12 cellular contexts compared by ENCODE assay signal in genomic region chr12:113082486-113083148, GRCh38. TPM values are rescaled to one million over a fixed set of nuclear protein-coding genes. Genes with fewer than 3 reads are reported as not detected.
DNase-seq lines count a peak whose midpoint lies in the region; ATAC-seq lines count a peak whose summit lies in the region.
"Had no signal": no experiment of that assay in that cellular context is flagged by ENCODE, and none has a peak within 500 bp of the region (broad histone marks: within the 10 kb centered on the region; RNA-seq: fewer than 3 reads in every experiment).

No MANE protein-coding gene starts in this region.

- no peaks in the 10 kb centered on the region for H3K9me3 Mint-ChIP-seq in stimulated activated effector memory CD8-positive, alpha-beta T cell treated with anti-CD3 and anti-CD28 coated beads, Interleukin-12 subunit alpha, Interleukin-12 subunit beta, amount 100 ng/mL, for 72 hours
- H3K9me3 Mint-ChIP-seq: IgD-negative memory B cell had no signal

- intact Hi-C loops in posterior vena cava (cut with DNase I) = no loop called here

- H3K27ac Mint-ChIP-seq in stimulated activated effector memory CD8-positive, alpha-beta T cell treated with anti-CD3 and anti-CD28 coated beads, Interleukin-12 subunit alpha, Interleukin-12 subunit beta, amount 100 ng/mL, for 72 hours = peak overlapping the region; percentile 57
- H3K27ac Mint-ChIP-seq: activated CD8-positive, alpha-beta T cell treated with anti-CD3 and anti-CD28 coated beads, Interleukin-2, amount 10 ng/mL, durations not matched to agents 7 days and 5 days had no signal

- DNase-seq in stimulated activated effector memory CD8-positive, alpha-beta T cell treated with anti-CD3 and anti-CD28 coated beads, Interleukin-12 subunit alpha, Interleukin-12 subunit beta, amount 100 ng/mL, for 72 hours (ENCODE audit: low spot score in 2 of 2) = no peak
- DNase-seq in GOT3 (lab: John Stamatoyannopoulos, UW) (no peak), DMS53 treated with DMSO at 0.1 percent for 48 hours (lab: John Stamatoyannopoulos, UW; ENCODE audit: unreplicated experiment) (no peak), posterior vena cava (ENCODE audit: low spot score) (no peak)
- DNase-seq: activated CD8-positive, alpha-beta T cell treated with anti-CD3 and anti-CD28 coated beads, Interleukin-2, amount 10 ng/mL, durations not matched to agents 7 days and 5 days; adrenal gland; NCI-H2081; stimulated activated CD4-positive, alpha-beta T cell treated with anti-CD3 and anti-CD28 coated beads, Interleukin-12 subunit alpha, Interleukin-12 subunit beta, amount 100 ng/mL, for 4 hours had no signal

- H3K36me3 Mint-ChIP-seq in stimulated activated effector memory CD8-positive, alpha-beta T cell treated with anti-CD3 and anti-CD28 coated beads, Interleukin-12 subunit alpha, Interleukin-12 subunit beta, amount 100 ng/mL, for 72 hours = no peaks in the 10 kb centered on the region

- ATAC-seq in GM18868 (IDR thresholded peaks at IDR 0.05; ENCODE audit: unreplicated experiment) = peak; percentile 56
- ATAC-seq in GM21723 (IDR thresholded peaks at IDR 0.05; ENCODE audit: unreplicated experiment) = peak; percentile 67
- ATAC-seq in HG03460 (IDR thresholded peaks at IDR 0.05; ENCODE audit: unreplicated experiment) = peak; percentile 56
- peak; percentile 25 for ATAC-seq in stimulated activated effector memory CD8-positive, alpha-beta T cell treated with anti-CD3 and anti-CD28 coated beads, Interleukin-12 subunit alpha, Interleukin-12 subunit beta, amount 100 ng/mL, for 72 hours
- ATAC-seq: activated CD8-positive, alpha-beta T cell treated with anti-CD3 and anti-CD28 coated beads, Interleukin-2, amount 10 ng/mL, durations not matched to agents 7 days and 5 days had no signal

- peaks cover 57% of the 10 kb centered on the region for H3K4me1 Mint-ChIP-seq in stimulated activated effector memory CD8-positive, alpha-beta T cell treated with anti-CD3 and anti-CD28 coated beads, Interleukin-12 subunit alpha, Interleukin-12 subunit beta, amount 100 ng/mL, for 72 hours

- no peak overlapping the region for H3K4me3 Mint-ChIP-seq in stimulated activated effector memory CD8-positive, alpha-beta T cell treated with anti-CD3 and anti-CD28 coated beads, Interleukin-12 subunit alpha, Interleukin-12 subunit beta, amount 100 ng/mL, for 72 hours
- H3K4me3 Mint-ChIP-seq: activated CD8-positive, alpha-beta T cell treated with anti-CD3 and anti-CD28 coated beads, Interleukin-2, amount 10 ng/mL, durations not matched to agents 7 days and 5 days; IgD-negative memory B cell had no signal

RNA-seq across cellular contexts. Expression of gene DTX1, which starts 26.1 kb away (rescaled TPM):
- 1 to 10 TPM; 4.5 to 6.3 TPM for total RNA-seq in posterior vena cava
- total RNA-seq: activated CD8-positive, alpha-beta T cell treated with anti-CD3 and anti-CD28 coated beads, Interleukin-2, amount 10 ng/mL, durations not matched to agents 7 days and 5 days had no signal

RNA-seq across cellular contexts. Expression of gene RASAL1, which starts 52.9 kb away (rescaled TPM):
- not detected for total RNA-seq in posterior vena cava
